ENCODE assay signal across 8 cellular contexts in the genomic region with DNA sequence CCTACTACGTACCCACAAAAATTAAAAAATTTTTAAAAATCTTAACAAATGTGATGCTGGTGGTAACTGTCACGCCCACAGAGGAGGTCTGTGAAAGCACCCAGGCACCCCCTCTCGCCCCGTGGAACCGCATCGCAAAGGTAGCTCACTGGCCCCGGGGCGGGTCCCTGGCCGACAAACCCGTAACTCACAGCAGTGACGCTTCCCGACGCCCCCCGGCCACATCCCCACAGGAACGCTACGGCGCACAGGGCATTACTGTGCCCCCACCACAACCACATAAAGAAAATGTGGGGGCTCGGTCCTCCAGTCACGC. TPM values are rescaled to one million over a fixed set of nuclear protein-coding genes. Genes with fewer than 3 reads are reported as not detected.
DNase-seq lines count a peak whose midpoint lies in the region; ATAC-seq and TF ChIP-seq lines count a peak whose summit lies in the region.

No MANE protein-coding gene starts in this region.

- H3K4me3 Mint-ChIP-seq in activated CD4-positive, alpha-beta memory T cell treated with anti-CD3 and anti-CD28 coated beads, Interleukin-2, amount 10 ng/mL, durations not matched to agents 7 days and 5 days = peak overlapping the region; percentile 78

- POLR2A ChIA-PET in activated CD4-positive, alpha-beta memory T cell treated with anti-CD3 and anti-CD28 coated beads, Interleukin-2, amount 10 ng/mL, durations not matched to agents 7 days and 5 days (lab: Charles Lee) = interaction anchor here (1.3 to 2.4 kb wide), 16 partner anchors 10 to 462 kb away, joined by 3 to 24 read pairs (median 6); a partner anchor contains a TSS

- no peaks in the 10 kb centered on the region for H3K9me3 Mint-ChIP-seq in activated CD4-positive, alpha-beta memory T cell treated with anti-CD3 and anti-CD28 coated beads, Interleukin-2, amount 10 ng/mL, durations not matched to agents 7 days and 5 days

- peak overlapping the region; percentile 58 for H3K9ac ChIP-seq in rectal smooth muscle tissue (ENCODE audit: low read length)

- peaks cover 24% of the 10 kb centered on the region for H3K4me1 Mint-ChIP-seq in activated CD4-positive, alpha-beta memory T cell treated with anti-CD3 and anti-CD28 coated beads, Interleukin-2, amount 10 ng/mL, durations not matched to agents 7 days and 5 days

- H3K27ac Mint-ChIP-seq in activated CD4-positive, alpha-beta memory T cell treated with anti-CD3 and anti-CD28 coated beads, Interleukin-2, amount 10 ng/mL, durations not matched to agents 7 days and 5 days = peak overlapping the region; percentile 61

- H3K27me3 ChIP-seq in rectal smooth muscle tissue (ENCODE audit: control insufficient read depth, insufficient read depth, low read length) = no peaks in the 10 kb centered on the region

- TF ChIP-seq CTCF in fibroblast of the aortic adventitia (IDR thresholded peaks at IDR 0.05; ENCODE audit: insufficient read depth, low read length) = no peak

- no peaks in the 10 kb centered on the region for H3K4me1 ChIP-seq in rectal smooth muscle tissue (ENCODE audit: control insufficient read depth, insufficient read depth, low read length)

- peaks cover 2% of the 10 kb centered on the region for H3K36me3 ChIP-seq in rectal smooth muscle tissue (ENCODE audit: control insufficient read depth, insufficient read depth, low read length)

- H3K36me3 Mint-ChIP-seq in activated CD4-positive, alpha-beta memory T cell treated with anti-CD3 and anti-CD28 coated beads, Interleukin-2, amount 10 ng/mL, durations not matched to agents 7 days and 5 days (ENCODE audit: low read depth) = no peaks in the 10 kb centered on the region

- ATAC-seq in HG03342 (IDR thresholded peaks at IDR 0.05; ENCODE audit: unreplicated experiment) = peak; percentile 3

- H3K4me3 ChIP-seq in fibroblast of the aortic adventitia (ENCODE audit: low read depth, low read length) (peak overlapping the region; percentile 93), rectal smooth muscle tissue (ENCODE audit: low read length) (peak overlapping the region; percentile 98)

- peak overlapping the region; percentile 73 for H3K27ac ChIP-seq in rectal smooth muscle tissue (ENCODE audit: low read depth, low read length)

- CTCF ChIA-PET in activated CD4-positive, alpha-beta memory T cell treated with anti-CD3 and anti-CD28 coated beads, Interleukin-2, amount 10 ng/mL, durations not matched to agents 7 days and 5 days (lab: Charles Lee) = interaction anchor here (0.5 to 2.3 kb wide), 10 partner anchors 14 to 246 kb away, joined by 3 to 12 read pairs (median 8); a partner anchor contains a TSS

- no peaks in the 10 kb centered on the region for H3K27me3 Mint-ChIP-seq in activated CD4-positive, alpha-beta memory T cell treated with anti-CD3 and anti-CD28 coated beads, Interleukin-2, amount 10 ng/mL, durations not matched to agents 7 days and 5 days

- peak; percentile 27 for DNase-seq in GM03348 (ENCODE audit: low spot score)
- no peak for DNase-seq in activated CD4-positive, alpha-beta memory T cell treated with anti-CD3 and anti-CD28 coated beads, Interleukin-2, amount 10 ng/mL, durations not matched to agents 7 days and 5 days
- no peak for DNase-seq in fibroblast of the aortic adventitia (ENCODE audit: low read depth)
- DNase-seq in iPS-NIHi11 (ENCODE audit: low spot score) = no peak
- no peak for DNase-seq in germinal center (ENCODE audit: low spot score)
- DNase-seq in H4 (ENCODE audit: low spot score) = no peak

RNA-seq across cellular contexts. Expression of a gene that starts 0.4 kb away (rescaled TPM):
- total RNA-seq in activated CD4-positive, alpha-beta memory T cell treated with anti-CD3 and anti-CD28 coated beads, Interleukin-2, amount 10 ng/mL, durations not matched to agents 7 days and 5 days = 10 to 100 TPM in 1 of 2 experiments, 1 to 10 TPM in 1; 10.0 to 10.2 TPM
- 22.0 and 28.2 TPM in 2 replicates for total RNA-seq in fibroblast of the aortic adventitia (ENCODE audit: low replicate concordance)
- 6.0 and 6.4 TPM in 2 replicates for total RNA-seq in H4 (2014; rRNA removed; shearing (Covaris generic))

RNA-seq across cellular contexts. Expression of a gene that starts 0.6 kb away (rescaled TPM):
- not detected for total RNA-seq in activated CD4-positive, alpha-beta memory T cell treated with anti-CD3 and anti-CD28 coated beads, Interleukin-2, amount 10 ng/mL, durations not matched to agents 7 days and 5 days
- 1.4 TPM in 1 of 2 replicates, not detected in the other for total RNA-seq in fibroblast of the aortic adventitia (ENCODE audit: low replicate concordance)
- total RNA-seq in H4 (2014; rRNA removed; shearing (Covaris generic)) = 0.62 and 6.4 TPM in 2 replicates

RNA-seq across cellular contexts. Expression of a gene that starts 33.3 kb away (rescaled TPM):
- 10 to 100 TPM; 14.7 to 15.3 TPM for total RNA-seq in activated CD4-positive, alpha-beta memory T cell treated with anti-CD3 and anti-CD28 coated beads, Interleukin-2, amount 10 ng/mL, durations not matched to agents 7 days and 5 days
- total RNA-seq in fibroblast of the aortic adventitia (ENCODE audit: low replicate concordance) = 8.3 and 14.1 TPM in 2 replicates
- total RNA-seq in H4 (2014; rRNA removed; shearing (Covaris generic)) = 3.3 and 4.4 TPM in 2 replicates

RNA-seq across cellular contexts. Expression of a gene that starts 40.3 kb away (rescaled TPM):
- 10 to 100 TPM; 24.2 to 25.5 TPM for total RNA-seq in activated CD4-positive, alpha-beta memory T cell treated with anti-CD3 and anti-CD28 coated beads, Interleukin-2, amount 10 ng/mL, durations not matched to agents 7 days and 5 days
- total RNA-seq in fibroblast of the aortic adventitia (ENCODE audit: low replicate concordance) = 15.4 and 48.3 TPM in 2 replicates
- total RNA-seq in H4 (2014; rRNA removed; shearing (Covaris generic)) = 37.1 and 39.6 TPM in 2 replicates

RNA-seq across cellular contexts. Expression of a gene that starts 54.4 kb away (rescaled TPM):
- not detected for total RNA-seq in activated CD4-positive, alpha-beta memory T cell treated with anti-CD3 and anti-CD28 coated beads, Interleukin-2, amount 10 ng/mL, durations not matched to agents 7 days and 5 days
- not detected in 2 replicates for total RNA-seq in fibroblast of the aortic adventitia (ENCODE audit: low replicate concordance)
- total RNA-seq in H4 (2014; rRNA removed; shearing (Covaris generic)) = not detected in 2 replicates
